ENCODE assay signal across 16 cellular contexts in the genomic region with DNA sequence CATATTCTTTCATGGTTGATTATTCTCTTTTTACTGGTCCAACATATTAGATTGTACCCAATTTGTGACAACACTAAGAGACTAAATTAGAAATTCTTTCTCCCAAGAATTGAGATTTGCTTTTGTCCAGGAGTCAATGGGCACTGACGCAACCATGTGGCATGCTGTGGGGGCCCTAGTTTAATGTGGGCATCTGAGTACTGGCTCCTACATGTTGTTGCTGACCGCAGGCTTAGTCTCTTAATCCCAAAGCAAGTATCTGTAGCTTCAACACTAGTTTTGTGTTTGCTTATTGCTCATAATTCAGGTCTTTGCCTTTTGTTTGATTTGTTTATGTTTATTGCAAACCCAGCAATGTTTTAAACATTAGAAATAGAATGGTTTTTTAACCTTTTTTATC.
DNase-seq lines count a peak whose midpoint lies in the region; ATAC-seq lines count a peak whose summit lies in the region.
"Had no signal": no experiment of that assay in that cellular context is flagged by ENCODE, and none has a peak within 500 bp of the region (broad histone marks: within the 10 kb centered on the region; RNA-seq: fewer than 3 reads in every experiment).

No MANE protein-coding gene starts in this region.

- no peak overlapping the region for H3K9ac ChIP-seq in neuronal stem cell (ENCODE audit: low read depth, low read length, poor library complexity)
- H3K9ac ChIP-seq: BLaER1 treated with 17β-estradiol and CSF1 and Interleukin-3, amounts not matched to agents 10 nM and 100 nM had no signal

- H3K14ac ChIP-seq in neuronal stem cell (ENCODE audit: low read length) = no peak overlapping the region

- H3K9me3 ChIP-seq in SJCRH30 (replicated peaks) = no peaks in the 10 kb centered on the region
- no peaks in the 10 kb centered on the region for H3K9me3 ChIP-seq in neuronal stem cell (replicated peaks in 1 of 2; ENCODE audit: control insufficient read depth in 2 of 2, insufficient read depth in 1 of 2, low read depth in 1 of 2, low read length in 2 of 2)
- H3K9me3 ChIP-seq: A549; BLaER1 treated with 17β-estradiol and CSF1 and Interleukin-3, amounts not matched to agents 10 nM and 100 nM; Caco-2 had no signal

- H3K79me1 ChIP-seq in neuronal stem cell (ENCODE audit: low read depth, low read length) = no peaks in the 10 kb centered on the region

- H2AK5ac ChIP-seq in neuronal stem cell (ENCODE audit: low read depth, low read length) = no peak overlapping the region

- H3K36me3 ChIP-seq in SJCRH30 (no peaks in the 10 kb centered on the region), neuronal stem cell (replicated peaks in 1 of 2; ENCODE audit: control insufficient read depth in 2 of 2, insufficient read depth in 2 of 2, low read length in 2 of 2) (no peaks in the 10 kb centered on the region)
- H3K36me3 ChIP-seq: BLaER1 treated with 17β-estradiol and CSF1 and Interleukin-3, amounts not matched to agents 10 nM and 100 nM had no signal

- H2BK120ac ChIP-seq in neuronal stem cell (ENCODE audit: low read depth, low read length) = no peak overlapping the region

- H3K23ac ChIP-seq in neuronal stem cell (ENCODE audit: low read depth, low read length, poor library complexity) = no peak overlapping the region

- H4K91ac ChIP-seq in neuronal stem cell (ENCODE audit: low read depth, low read length, poor library complexity) = no peak overlapping the region

- H3K4me2 ChIP-seq in neuronal stem cell (ENCODE audit: insufficient read depth, low read length, poor library complexity, severe bottlenecking) = no peak overlapping the region
- H3K4me2 ChIP-seq: A549; BLaER1 treated with 17β-estradiol and CSF1 and Interleukin-3, amounts not matched to agents 10 nM and 100 nM had no signal

- H3K27ac ChIP-seq in SJCRH30 = no peak overlapping the region
- H3K27ac ChIP-seq in neuronal stem cell (replicated peaks; ENCODE audit: low read length) = no peak overlapping the region
- H3K27ac ChIP-seq: 22Rv1; A549; BLaER1 treated with 17β-estradiol and CSF1 and Interleukin-3, amounts not matched to agents 10 nM and 100 nM; C4-2B had no signal

- H3K4me1 ChIP-seq in SJCRH30 (peaks cover 8% of the 10 kb centered on the region), neuronal stem cell (ENCODE audit: control insufficient read depth in 2 of 2, insufficient read depth in 1 of 2, low read depth in 1 of 2, low read length in 2 of 2) (peaks cover 0 to 2% of the 10 kb centered on the region in 2 donors)
- H3K4me1 ChIP-seq: A549; BLaER1 treated with 17β-estradiol and CSF1 and Interleukin-3, amounts not matched to agents 10 nM and 100 nM; Caco-2 had no signal

- no peaks in the 10 kb centered on the region for H3K27me3 ChIP-seq in SJCRH30
- no peaks in the 10 kb centered on the region for H3K27me3 ChIP-seq in neuronal stem cell (ENCODE audit: control insufficient read depth in 3 of 3, insufficient read depth in 3 of 3, low read depth in 1 of 3, low read length in 3 of 3)
- H3K27me3 ChIP-seq: BLaER1 treated with 17β-estradiol and CSF1 and Interleukin-3, amounts not matched to agents 10 nM and 100 nM had no signal

- H2BK5ac ChIP-seq in neuronal stem cell (ENCODE audit: low read length) = no peak overlapping the region

- H3K4ac ChIP-seq in neuronal stem cell (ENCODE audit: low read length) = no peak overlapping the region

- H2BK12ac ChIP-seq in neuronal stem cell (ENCODE audit: low read length) = no peak overlapping the region

- ATAC-seq in HG03095 (IDR thresholded peaks at IDR 0.05; ENCODE audit: unreplicated experiment) = no peak
- ATAC-seq: A549; CD8-positive, alpha-beta T cell had no signal

- H2BK15ac ChIP-seq in neuronal stem cell (ENCODE audit: low read length) = no peak overlapping the region

- H2AFZ ChIP-seq in neuronal stem cell (ENCODE audit: low read length) = peak overlapping the region; percentile 34

- DNase-seq in H4 (ENCODE audit: low spot score) (peak; percentile 29), SJCRH30 (peak; percentile 53 to 69), neuronal stem cell (ENCODE audit: low spot score) (no peak), NOMO-1 treated with DMSO at 0.1 percent for 48 hours (lab: John Stamatoyannopoulos, UW; ENCODE audit: unreplicated experiment) (no peak)
- DNase-seq: AML-193; Caco-2; Calu3; CD4-positive, alpha-beta T cell; CD8-positive, alpha-beta T cell; DMS79 treated with DMSO at 0.1 percent for 48 hours; GF-D8 had no signal

- no peak overlapping the region for H3K4me3 ChIP-seq in SJCRH30
- H3K4me3 ChIP-seq in neuronal stem cell (ENCODE audit: low read length in 2 of 2) = no peak overlapping the region
- H3K4me3 ChIP-seq: A549; BLaER1 treated with 17β-estradiol and CSF1 and Interleukin-3, amounts not matched to agents 10 nM and 100 nM had no signal

- WGBS in neuronal stem cell (ENCODE audit: extremely low coverage in 2 of 2, insufficient read length in 2 of 2, insufficient replicate concordance in 1 of 2), 2 donors = no CpG with 5 or more reads among the region's 2 CpGs

- no peak overlapping the region for H4K8ac ChIP-seq in neuronal stem cell (ENCODE audit: low read depth, low read length)

- no peak overlapping the region for H3K18ac ChIP-seq in neuronal stem cell (ENCODE audit: low read length)

Comparison
In these comparisons a context has a peak if more than half of its experiments do, and no peak if none do; other contexts are left out.
1. DNase-seq: peak in H4 (single experiment) and SJCRH30 (2 of 2); none in neuronal stem cell (single experiment) and NOMO-1 treated with DMSO at 0.1 percent for 48 hours (single experiment).